21 cellular contexts compared by ENCODE assay signal in genomic region chr2:109701362-109701761, GRCh38.
DNase-seq lines count a peak whose midpoint lies in the region; ATAC-seq, FAIRE-seq and TF ChIP-seq lines count a peak whose summit lies in the region.
"Had no signal": no experiment of that assay in that cellular context is flagged by ENCODE, and none has a peak within 500 bp of the region (broad histone marks: within the 10 kb centered on the region; RNA-seq: fewer than 3 reads in every experiment).

No MANE protein-coding gene starts in this region.

- H3K79me2 ChIP-seq in HepG2 (ENCODE audit: insufficient read depth, low read length): no peaks in the 10 kb centered on the region
- H3K79me2 ChIP-seq in endothelial cell of umbilical vein (ENCODE audit: control insufficient read depth, insufficient read depth, low read length): no peaks in the 10 kb centered on the region

- no peak for FAIRE-seq in HepG2 (lab: Jason Lieb, UNC)
- peak; percentile 67 for FAIRE-seq in endothelial cell of umbilical vein (lab: Jason Lieb, UNC)
- FAIRE-seq: frontal cortex, GM18507 had no signal

- H3K4me1 ChIP-seq in HepG2 (ENCODE audit: insufficient read depth, low read length): peaks cover 53% of the 10 kb centered on the region
- H3K4me1 ChIP-seq in right lobe of liver: peaks cover 0 to 11% (median 0%) of the 10 kb centered on the region in 4 donors
- peaks cover 29% of the 10 kb centered on the region for H3K4me1 ChIP-seq in endothelial cell of umbilical vein (ENCODE audit: control insufficient read depth, extremely low read depth, insufficient read depth, low read length)
- H3K4me1 ChIP-seq in mucosa of rectum (ENCODE audit: control insufficient read depth in 2 of 2, insufficient read depth in 2 of 2, low read length in 2 of 2): peaks cover 22 to 31% of the 10 kb centered on the region in 2 donors
- H3K4me1 ChIP-seq in vagina: peaks cover 17% of the 10 kb centered on the region
- peaks cover 0 to 25% (median 18%) of the 10 kb centered on the region in 12 donors for H3K4me1 ChIP-seq in heart left ventricle
- peaks cover 7 to 31% (median 19%) of the 10 kb centered on the region in 4 donors for H3K4me1 ChIP-seq in stomach

- H3K9me3 ChIP-seq in HepG2 (ENCODE audit: low read length): no peaks in the 10 kb centered on the region
- no peaks in the 10 kb centered on the region for H3K9me3 ChIP-seq in right lobe of liver
- no peaks in the 10 kb centered on the region for H3K9me3 ChIP-seq in endothelial cell of umbilical vein (replicated peaks; ENCODE audit: control insufficient read depth, insufficient read depth, low read length)
- no peaks in the 10 kb centered on the region for H3K9me3 ChIP-seq in mucosa of rectum (ENCODE audit: control insufficient read depth in 2 of 2, low read length in 2 of 2)
- no peaks in the 10 kb centered on the region for H3K9me3 ChIP-seq in vagina
- peaks cover 0 to 3% (median 0%) of the 10 kb centered on the region in 12 donors for H3K9me3 ChIP-seq in heart left ventricle
- no peaks in the 10 kb centered on the region for H3K9me3 ChIP-seq in stomach
- H3K9me3 ChIP-seq: MG63, SJCRH30 had no signal

- intact Hi-C loops in HepG2 (cut with micrococcal nuclease; ENCODE audit: unreplicated experiment): no loop called here
- intact Hi-C loops in right lobe of liver (cut with DNase I): no loop called here
- intact Hi-C loops in endothelial cell of umbilical vein (cut with micrococcal nuclease): no loop called here
- intact Hi-C loops in vagina (cut with DNase I): loop anchor here (5.0 kb wide), 1 partner anchor 1314 kb away; no protein-coding TSS in a partner anchor
- intact Hi-C loops in heart left ventricle (cut with DNase I): loop anchor here in 2 of 10 donors (5.0 to 10.0 kb wide), 2 partner anchors 87 to 89 kb away; partner anchors contain the start of genes SEPTIN10 (in 2 of the 2) and SOWAHC (in 2 of the 2)
- intact Hi-C loops in stomach (cut with DNase I; ENCODE audit: low total_unique reads): no loop called here
- intact Hi-C loops in left cardiac atrium (cut with DNase I): no loop called here

- DNase-seq in HepG2 (ENCODE audit: low spot score) (peak; percentile 56), right lobe of liver (no peak), endothelial cell of umbilical vein (ENCODE audit: low read depth, low spot score) (no peak), vagina (ENCODE audit: extremely low spot score in 2 of 2) (no peak), heart left ventricle (no peak), stomach (no peak), left cardiac atrium (no peak)
- DNase-seq: 8988T; activated CD4-positive, alpha-beta T cell treated with anti-CD3 and anti-CD28 coated beads for 1 hour; EL; left ventricle myocardium inferior; MG63; NCI-H1436 treated with DMSO at 0.1 percent for 48 hours; NCI-H748 treated with DMSO at 0.1 percent for 48 hours; SJCRH30; stimulated activated CD4-positive, alpha-beta T cell treated with anti-CD3 and anti-CD28 coated beads, Interleukin-1b, Interleukin-23, amount 100 ng/mL, for 48 hours; stimulated activated naive CD8-positive, alpha-beta T cell treated with anti-CD3 and anti-CD28 coated beads, Interleukin-15, amount 100 ng/mL, for 72 hours had no signal

- WGBS in HepG2 (ENCODE audit: low lambda C conversion rate): 62% methylated on average over 7 of the region's 7 CpGs
- WGBS in right lobe of liver (ENCODE audit: insufficient coverage, low coverage, low lambda C conversion rate, missing lambda C conversion rate): 85% methylated on average over 7 of the region's 7 CpGs
- 72 to 82% (median 75%) methylated on average over 7 of the region's 7 CpGs for WGBS in heart left ventricle, 4 donors
- WGBS in stomach, 5 donors: 77 to 85% (median 80%) methylated on average over 7 of the region's 7 CpGs

- H3K4me2 ChIP-seq in HepG2 (ENCODE audit: low read depth, low read length) (peak overlapping the region; percentile 14; the same call in 1 of the 2 replicates), endothelial cell of umbilical vein (ENCODE audit: insufficient read depth, low read length) (no peak overlapping the region)

- no peak overlapping the region for H2AFZ ChIP-seq in HepG2 (ENCODE audit: low read length)
- no peak overlapping the region for H2AFZ ChIP-seq in endothelial cell of umbilical vein (ENCODE audit: low read depth, low read length)

- POLR2A ChIA-PET in HepG2 (lab: Yijun Ruan, JAX) (interaction anchor here (1.0 to 3.9 kb wide), 6 partner anchors 10 to 155 kb away, joined by 3 to 31 read pairs (median 4); no protein-coding TSS in a partner anchor), endothelial cell of umbilical vein (lab: Charles Lee) (no interaction called here)

- H3K9ac ChIP-seq in HepG2 (ENCODE audit: insufficient read depth, low read depth, low read length) (no peak overlapping the region), endothelial cell of umbilical vein (replicated peaks; ENCODE audit: extremely low read depth, insufficient read depth, low read length) (no peak overlapping the region), mucosa of rectum (ENCODE audit: low read depth in 1 of 2, low read length in 2 of 2) (no peak overlapping the region)

- H3K9me1 ChIP-seq in endothelial cell of umbilical vein (replicated peaks; ENCODE audit: control insufficient read depth, extremely low read depth, insufficient read depth, low read length): no peaks in the 10 kb centered on the region

- H3K4me3 ChIP-seq in HepG2 (replicated peaks in 1 of 3; ENCODE audit: insufficient read depth in 1 of 3, low read depth in 2 of 3, low read length in 3 of 3): no peak overlapping the region
- no peak overlapping the region for H3K4me3 ChIP-seq in right lobe of liver
- H3K4me3 ChIP-seq in endothelial cell of umbilical vein (replicated peaks in 1 of 3; ENCODE audit: insufficient read depth in 1 of 3, low read depth in 1 of 3, low read length in 3 of 3): no peak overlapping the region
- no peak overlapping the region for H3K4me3 ChIP-seq in mucosa of rectum (ENCODE audit: low read length in 2 of 2)
- H3K4me3 ChIP-seq in vagina: no peak overlapping the region
- H3K4me3 ChIP-seq in heart left ventricle: no peak overlapping the region
- H3K4me3 ChIP-seq in stomach: no peak overlapping the region
- H3K4me3 ChIP-seq: coronary artery, left ventricle myocardium inferior, MG63, SJCRH30 had no signal

- no peaks in the 10 kb centered on the region for H3K36me3 ChIP-seq in HepG2 (replicated peaks in 1 of 2; ENCODE audit: control insufficient read depth in 1 of 2, insufficient read depth in 2 of 2, low read length in 2 of 2)
- H3K36me3 ChIP-seq in right lobe of liver: no peaks in the 10 kb centered on the region
- no peaks in the 10 kb centered on the region for H3K36me3 ChIP-seq in endothelial cell of umbilical vein (ENCODE audit: control insufficient read depth in 2 of 2, extremely low read depth in 1 of 2, insufficient read depth in 2 of 2, low read length in 2 of 2)
- H3K36me3 ChIP-seq in mucosa of rectum (ENCODE audit: control insufficient read depth in 2 of 2, insufficient read depth in 2 of 2, low read length in 2 of 2): no peaks in the 10 kb centered on the region
- no peaks in the 10 kb centered on the region for H3K36me3 ChIP-seq in vagina
- no peaks in the 10 kb centered on the region for H3K36me3 ChIP-seq in heart left ventricle
- H3K36me3 ChIP-seq in stomach: no peaks in the 10 kb centered on the region
- H3K36me3 ChIP-seq: left ventricle myocardium inferior, MG63, SJCRH30 had no signal

- TF ChIP-seq POLR2A in HepG2 (IDR thresholded peaks at IDR 0.05; ENCODE audit: insufficient read depth in 1 of 2, low read depth in 2 of 2, low read length in 2 of 2): no peak
- TF ChIP-seq POLR2A in right lobe of liver (IDR thresholded peaks at IDR 0.05): no peak
- no peak for TF ChIP-seq POLR2A in endothelial cell of umbilical vein (IDR thresholded peaks at IDR 0.05; ENCODE audit: low read depth, low read length)
- TF ChIP-seq POLR2A in vagina (IDR thresholded peaks at IDR 0.05): no peak
- TF ChIP-seq POLR2A in heart left ventricle (IDR thresholded peaks at IDR 0.05): no peak
- no peak for TF ChIP-seq POLR2A in stomach (IDR thresholded peaks at IDR 0.05)

- no peak for TF ChIP-seq EP300 in HepG2 (IDR thresholded peaks at IDR 0.05; ENCODE audit: low read depth in 2 of 2, low read length in 2 of 2)
- no peak for TF ChIP-seq EP300 in HepG2 (CRISPR knock-in tag; IDR thresholded peaks at IDR 0.05; ENCODE audit: borderline replicate concordance)
- TF ChIP-seq EP300 in stomach (IDR thresholded peaks at IDR 0.05): no peak

- dilution Hi-C loops in endothelial cell of umbilical vein (cut with MboI; ENCODE audit: extremely low pct_ligation_motif_present, low sequenced_read_pairs): no loop called here

- ATAC-seq in HepG2: no peak
- no peak for ATAC-seq in right lobe of liver
- no peak for ATAC-seq in heart left ventricle
- ATAC-seq in left cardiac atrium: no peak
- ATAC-seq: stimulated activated naive CD8-positive, alpha-beta T cell treated with anti-CD3 and anti-CD28 coated beads, Interleukin-15, amount 100 ng/mL, for 72 hours had no signal

- no peak for TF ChIP-seq CTCF in HepG2 (CRISPR knock-in tag; IDR thresholded peaks at IDR 0.05)
- no peak for TF ChIP-seq CTCF in right lobe of liver (IDR thresholded peaks at IDR 0.05)
- no peak for TF ChIP-seq CTCF in endothelial cell of umbilical vein (IDR thresholded peaks at IDR 0.05; ENCODE audit: extremely low read depth in 1 of 2, insufficient read depth in 1 of 2, low read depth in 1 of 2, low read length in 2 of 2)
- TF ChIP-seq CTCF in vagina (IDR thresholded peaks at IDR 0.05): no peak
- TF ChIP-seq CTCF in heart left ventricle (IDR thresholded peaks at IDR 0.05): no peak
- TF ChIP-seq CTCF in stomach (IDR thresholded peaks at IDR 0.05): no peak

- CTCF ChIA-PET in HepG2 (lab: Yijun Ruan, JAX; ENCODE audit: low intra/inter-chr PET ratio, low total read pairs) (no interaction called here), endothelial cell of umbilical vein (lab: Charles Lee) (interaction anchor here (2.4 kb wide), 1 partner anchor 35 kb away, joined by 8 read pairs; no protein-coding TSS in a partner anchor)

- BruUV-seq in HepG2 (replicated peaks; lab: Mats Ljungman, UMichigan) (no TSS peak), endothelial cell of umbilical vein (replicated peaks; lab: Mats Ljungman, UMichigan) (no TSS peak)

- in situ Hi-C loops in HepG2 (cut with HindIII; ENCODE audit: extremely low pct_ligation_motif_present, low pct_unique_long_range_greater_than_20kb): no loop called here

- H3K27ac ChIP-seq in HepG2 (ENCODE audit: extremely low read length, insufficient read depth, low read length) (no peak overlapping the region), right lobe of liver (peak overlapping the region in 1 of 3 donors; percentile 37), endothelial cell of umbilical vein (ENCODE audit: insufficient read depth, low read depth, low read length) (no peak overlapping the region), mucosa of rectum (ENCODE audit: low read depth in 2 of 2, low read length in 2 of 2) (peak overlapping the region; percentile 84 to 91), vagina (peak overlapping the region; percentile 44), heart left ventricle (no peak overlapping the region), stomach (no peak overlapping the region)
- H3K27ac ChIP-seq: coronary artery, left ventricle myocardium inferior, SJCRH30 had no signal

- no peaks in the 10 kb centered on the region for H4K20me1 ChIP-seq in HepG2 (ENCODE audit: insufficient read depth, low read length)
- H4K20me1 ChIP-seq in endothelial cell of umbilical vein (replicated peaks; ENCODE audit: control insufficient read depth, extremely low read depth, insufficient read depth, low read length): no peaks in the 10 kb centered on the region

- no peaks in the 10 kb centered on the region for H3K27me3 ChIP-seq in HepG2 (ENCODE audit: control insufficient read depth in 1 of 2, insufficient read depth in 2 of 2, low read length in 2 of 2)
- H3K27me3 ChIP-seq in right lobe of liver: no peaks in the 10 kb centered on the region
- peaks cover 2 to 11% of the 10 kb centered on the region in 2 experiments for H3K27me3 ChIP-seq in endothelial cell of umbilical vein (ENCODE audit: control insufficient read depth in 2 of 2, insufficient read depth in 2 of 2, low read length in 2 of 2)
- no peaks in the 10 kb centered on the region for H3K27me3 ChIP-seq in mucosa of rectum (ENCODE audit: control insufficient read depth in 2 of 2, insufficient read depth in 2 of 2, low read length in 2 of 2)
- H3K27me3 ChIP-seq in vagina: no peaks in the 10 kb centered on the region
- H3K27me3 ChIP-seq in heart left ventricle: no peaks in the 10 kb centered on the region
- H3K27me3 ChIP-seq in stomach: no peaks in the 10 kb centered on the region
- H3K27me3 ChIP-seq: MG63 had no signal

- no peak for TF ChIP-seq RAD21 in HepG2 (CRISPR knock-in tag; IDR thresholded peaks at IDR 0.05)

Comparison
In these comparisons a context has a peak if more than half of its experiments do, and no peak if none do; other contexts are left out.
1. H3K27ac ChIP-seq: peak in mucosa of rectum (2 of 2) and vagina (single experiment); none in HepG2 (single experiment), endothelial cell of umbilical vein (single experiment), heart left ventricle (0 of 12) and stomach (0 of 5).